1 cellular context compared by ENCODE assay signal in the genomic region with DNA sequence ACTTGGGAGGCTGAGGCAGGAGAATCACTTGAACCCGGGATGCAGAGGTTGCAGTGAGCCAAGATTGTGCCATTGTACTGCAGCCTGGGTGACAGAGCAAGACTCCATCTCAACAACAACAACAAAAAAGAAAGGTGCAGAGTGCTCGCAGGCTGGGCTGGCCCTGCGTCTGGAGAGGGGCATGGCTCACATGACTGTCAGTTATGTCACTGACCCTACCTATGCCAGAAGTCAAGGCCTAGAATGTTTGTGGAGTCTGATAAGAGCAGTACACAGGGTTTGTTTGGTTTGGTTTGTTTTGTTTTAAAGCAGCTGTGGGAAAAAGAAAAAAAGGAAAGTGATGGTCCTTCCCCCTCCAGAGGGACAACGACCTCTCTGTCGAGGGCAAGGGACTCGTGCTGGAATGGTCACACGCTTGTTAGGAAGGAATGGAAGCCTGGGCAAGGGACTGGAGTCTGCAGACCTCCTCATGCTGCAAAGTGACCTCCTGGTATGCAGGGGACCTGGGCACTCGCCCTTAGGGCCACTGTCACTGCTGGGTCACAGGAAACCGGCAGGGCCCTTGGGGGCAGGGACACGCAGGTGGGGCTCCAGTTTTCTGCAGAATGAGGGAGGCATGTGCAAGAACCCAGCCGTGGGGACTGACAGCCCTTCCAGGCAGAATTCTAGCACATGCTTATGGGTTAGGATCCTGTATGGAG.
A peak's percentile ranks its signal among the peaks of the same experiment; 100 is the strongest.
TF ChIP-seq lines count a peak whose summit lies in the region.

No MANE protein-coding gene starts in this region.

TF ChIP-seq in HepG2, 621 proteins besides CTCF, POLR2A, EP300 and RAD21 (continued from another document and continues in another):
- TF ChIP-seq ZNF446 (CRISPR knock-in tag; IDR thresholded peaks at IDR 0.05) (no peak), SMC3 (IDR thresholded peaks at IDR 0.05; ENCODE audit: low read length) (peak; percentile 31; the same call in 1 of the 2 replicates), NCOA1 (CRISPR knock-in tag; IDR thresholded peaks at IDR 0.05) (peak; percentile 80; the same call in 1 of the 2 replicates), IRF9 (CRISPR knock-in tag; IDR thresholded peaks at IDR 0.05; ENCODE audit: borderline replicate concordance) (peak; percentile 75; the same call in 1 of the 2 replicates), ZC3H4 (CRISPR knock-in tag; IDR thresholded peaks at IDR 0.05; ENCODE audit: borderline replicate concordance) (no peak), ARID3A (IDR thresholded peaks at IDR 0.05; ENCODE audit: low read depth, low read length) (peak; percentile 30; the same call in 1 of the 2 replicates), EHMT2 (IDR thresholded peaks at IDR 0.05; ENCODE audit: borderline replicate concordance, low read depth, low read length) (no peak), ASH2L (IDR thresholded peaks at IDR 0.05; ENCODE audit: insufficient read length, low read depth, low read length) (peak; percentile 52), NFE2L1 (CRISPR knock-in tag; IDR thresholded peaks at IDR 0.05; ENCODE audit: borderline replicate concordance) (no peak), NCOR1 (IDR thresholded peaks at IDR 0.05; ENCODE audit: borderline replicate concordance, low read length) (peak; percentile 94; the same call in 1 of the 2 replicates), ZBTB2 (CRISPR knock-in tag; IDR thresholded peaks at IDR 0.05; ENCODE audit: low read depth) (0 out of 2 replicates have a peak, but pooled peaks have one; percentile 50), NKX3-1 (CRISPR knock-in tag; IDR thresholded peaks at IDR 0.05) (peak; percentile 82; the same call in 1 of the 2 replicates), GABPB1 (CRISPR knock-in tag; IDR thresholded peaks at IDR 0.05) (peak; percentile 61), CHD4 (IDR thresholded peaks at IDR 0.05; ENCODE audit: borderline replicate concordance, low read length) (no peak; the same call in 1 of the 2 replicates), XRCC5 (optimal IDR thresholded peaks at IDR 0.05; ENCODE audit: low read length) (no peak), CEBPZ (IDR thresholded peaks at IDR 0.05; ENCODE audit: low read length) (no peak), ZNF619 (CRISPR knock-in tag; IDR thresholded peaks at IDR 0.05) (no peak; the same call in 1 of the 2 replicates), BRF2 (CRISPR knock-in tag; IDR thresholded peaks at IDR 0.05) (peak; percentile 77), ZNF407 (CRISPR knock-in tag; IDR thresholded peaks at IDR 0.05; ENCODE audit: not compliant biosample characterization) (no peak), BRCA1 (CRISPR knock-in tag; IDR thresholded peaks at IDR 0.05) (no peak)
- TF ChIP-seq, protein P1, sequence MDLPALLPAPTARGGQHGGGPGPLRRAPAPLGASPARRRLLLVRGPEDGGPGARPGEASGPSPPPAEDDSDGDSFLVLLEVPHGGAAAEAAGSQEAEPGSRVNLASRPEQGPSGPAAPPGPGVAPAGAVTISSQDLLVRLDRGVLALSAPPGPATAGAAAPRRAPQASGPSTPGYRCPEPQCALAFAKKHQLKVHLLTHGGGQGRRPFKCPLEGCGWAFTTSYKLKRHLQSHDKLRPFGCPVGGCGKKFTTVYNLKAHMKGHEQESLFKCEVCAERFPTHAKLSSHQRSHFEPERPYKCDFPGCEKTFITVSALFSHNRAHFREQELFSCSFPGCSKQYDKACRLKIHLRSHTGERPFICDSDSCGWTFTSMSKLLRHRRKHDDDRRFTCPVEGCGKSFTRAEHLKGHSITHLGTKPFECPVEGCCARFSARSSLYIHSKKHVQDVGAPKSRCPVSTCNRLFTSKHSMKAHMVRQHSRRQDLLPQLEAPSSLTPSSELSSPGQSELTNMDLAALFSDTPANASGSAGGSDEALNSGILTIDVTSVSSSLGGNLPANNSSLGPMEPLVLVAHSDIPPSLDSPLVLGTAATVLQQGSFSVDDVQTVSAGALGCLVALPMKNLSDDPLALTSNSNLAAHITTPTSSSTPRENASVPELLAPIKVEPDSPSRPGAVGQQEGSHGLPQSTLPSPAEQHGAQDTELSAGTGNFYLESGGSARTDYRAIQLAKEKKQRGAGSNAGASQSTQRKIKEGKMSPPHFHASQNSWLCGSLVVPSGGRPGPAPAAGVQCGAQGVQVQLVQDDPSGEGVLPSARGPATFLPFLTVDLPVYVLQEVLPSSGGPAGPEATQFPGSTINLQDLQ (CRISPR knock-in tag; IDR thresholded peaks at IDR 0.05) = peak; percentile 83; the same call in 1 of the 2 replicates
